9 cellular contexts compared by ENCODE assay signal in genomic region chr18:1663879-1664705, GRCh38.
DNase-seq lines count a peak whose midpoint lies in the region; ATAC-seq and FAIRE-seq lines count a peak whose summit lies in the region.
"Had no signal": no experiment of that assay in that cellular context is flagged by ENCODE, and none has a peak within 500 bp of the region (broad histone marks: within the 10 kb centered on the region; RNA-seq: fewer than 3 reads in every experiment).

No MANE protein-coding gene starts in this region.

- H3K9ac ChIP-seq in NT2/D1 (ENCODE audit: insufficient read length, low read depth), result no peak overlapping the region

- peak; percentile 63 for ATAC-seq in HG02588 (IDR thresholded peaks at IDR 0.05; ENCODE audit: unreplicated experiment)

- no peaks in the 10 kb centered on the region for H3K36me3 ChIP-seq in NT2/D1 (ENCODE audit: insufficient read depth, insufficient read length, low read length)

- no peak overlapping the region for H3K4me3 ChIP-seq in NT2/D1 (ENCODE audit: insufficient read length, low read depth)

- FAIRE-seq in frontal cortex (lab: Jason Lieb, UNC), result no peak
- FAIRE-seq: colon had no signal

- peak; percentile 49 for DNase-seq in activated T-cell treated with anti-CD3 and anti-CD28 coated beads, Interleukin-2, amount 50 U/mL, for 48 hours
- DNase-seq in activated T-cell treated with anti-CD3 and anti-CD28 coated beads, Interleukin-2, amount 50 U/mL, for 1 hour, result no peak
- DNase-seq in NT2/D1 (ENCODE audit: low read depth, low spot score), result peak; percentile 36
- DNase-seq in cerebellar cortex (ENCODE audit: low spot score), result peak; percentile 31
- DNase-seq in lung microvascular endothelial cell (ENCODE audit: low read depth in 2 of 2), result peak; percentile 28 to 38
- no peak for DNase-seq in frontal cortex (ENCODE audit: low spot score in 2 of 2)
- no peak for DNase-seq in DMS79 (lab: John Stamatoyannopoulos, UW)

- H3K9me3 ChIP-seq in NT2/D1 (ENCODE audit: insufficient read depth, low read length), result no peaks in the 10 kb centered on the region

- no peaks in the 10 kb centered on the region for H3K27me3 ChIP-seq in NT2/D1 (ENCODE audit: insufficient read depth, insufficient read length)

- no peaks in the 10 kb centered on the region for H3K4me1 ChIP-seq in NT2/D1 (ENCODE audit: insufficient read depth, insufficient read length)

Comparison
In these comparisons a context has a peak if more than half of its experiments do, and no peak if none do; other contexts are left out.
1. DNase-seq: peak in activated T-cell treated with anti-CD3 and anti-CD28 coated beads, Interleukin-2, amount 50 U/mL, for 48 hours (2 of 2), NT2/D1 (single experiment), cerebellar cortex (single experiment) and lung microvascular endothelial cell (2 of 2); none in activated T-cell treated with anti-CD3 and anti-CD28 coated beads, Interleukin-2, amount 50 U/mL, for 1 hour (single experiment), frontal cortex (0 of 2) and DMS79 (single experiment).